Comparison of ENCODE assay signal across 13 cellular contexts in the genomic region with DNA sequence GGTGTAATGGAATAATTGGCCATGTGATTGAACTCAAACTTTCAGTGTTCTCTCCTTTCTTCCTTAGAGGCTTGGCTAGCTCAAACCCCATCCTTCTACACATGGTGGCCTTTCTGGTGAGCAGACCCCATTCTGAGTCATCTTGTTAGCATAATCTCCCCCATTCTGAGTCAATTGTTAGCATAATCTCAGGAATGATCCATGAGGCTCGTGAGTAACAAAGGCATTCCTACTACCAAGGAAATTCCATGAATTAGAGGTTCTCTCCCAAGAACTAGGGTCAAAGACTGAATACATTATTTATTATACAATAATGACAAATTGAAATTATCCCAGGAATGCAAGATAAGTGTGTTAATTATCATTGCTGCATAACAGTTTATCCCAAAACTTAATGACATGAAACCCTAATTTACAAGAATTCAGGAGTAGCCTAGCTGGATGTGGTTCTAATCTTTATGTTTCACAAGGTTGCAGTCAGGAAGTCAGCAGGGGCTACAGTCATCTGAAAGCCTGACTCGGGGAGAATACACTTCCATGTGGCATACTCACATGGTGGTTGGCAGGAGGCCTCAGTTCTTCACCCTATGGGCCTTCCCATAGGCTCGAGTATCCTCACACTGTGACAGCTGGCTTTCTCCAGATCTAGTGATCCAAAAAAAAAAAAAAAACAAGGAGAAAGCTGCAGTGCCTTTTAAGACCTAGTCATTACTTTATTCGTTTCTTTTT.
DNase-seq lines count a peak whose midpoint lies in the region; ATAC-seq and TF ChIP-seq lines count a peak whose summit lies in the region.
"Had no signal": no experiment of that assay in that cellular context is flagged by ENCODE, and none has a peak within 500 bp of the region (broad histone marks: within the 10 kb centered on the region; RNA-seq: fewer than 3 reads in every experiment).

No MANE protein-coding gene starts in this region.

- no peak for ATAC-seq in GM19467 (IDR thresholded peaks at IDR 0.05; ENCODE audit: unreplicated experiment)
- ATAC-seq: esophagus mucosa had no signal

- DNase-seq in HCEC 1CT (peak; percentile 81), SK-MEL-5 (ENCODE audit: low read depth, low spot score) (peak; percentile 34), fibroblast of the aortic adventitia (ENCODE audit: low read depth) (peak; percentile 73), stromal cell of bone marrow (ENCODE audit: low read depth) (peak; percentile 52)
- DNase-seq in stimulated activated CD4-positive, alpha-beta T cell treated with anti-CD3 and anti-CD28 coated beads, Interleukin-15, amount 100 ng/mL, for 24 hours, result no peak
- no peak for DNase-seq in activated effector memory CD4-positive, alpha-beta T cell treated with anti-CD3 and anti-CD28 coated beads, Interleukin-2, amount 50 U/mL, for 16 hours
- DNase-seq: activated CD4-positive, alpha-beta T cell treated with anti-CD3 and anti-CD28 coated beads, Interleukin-2, amount 10 ng/mL, durations not matched to agents 7 days and 5 days; activated effector memory CD4-positive, alpha-beta T cell treated with Interleukin-2 at 50 U/mL for 16 hours; central memory CD4-positive, alpha-beta T cell; NCI-H187 treated with DMSO at 0.1 percent for 48 hours had no signal

- in situ Hi-C loops in SK-MEL-5 (cut with HindIII; ENCODE audit: low pct_unique_long_range_greater_than_20kb, low sequenced_read_pairs), result no loop called here

- TF ChIP-seq CTCF in fibroblast of the aortic adventitia (IDR thresholded peaks at IDR 0.05; ENCODE audit: insufficient read depth, low read length), result no peak

- H3K4me3 ChIP-seq in fibroblast of the aortic adventitia (ENCODE audit: low read depth, low read length), result no peak overlapping the region
- H3K4me3 ChIP-seq: skin epidermis had no signal

Comparison
In these comparisons a context has a peak if more than half of its experiments do, and no peak if none do; other contexts are left out.
1. DNase-seq: peak in HCEC 1CT (single experiment), SK-MEL-5 (single experiment), fibroblast of the aortic adventitia (single experiment) and stromal cell of bone marrow (single experiment); none in stimulated activated CD4-positive, alpha-beta T cell treated with anti-CD3 and anti-CD28 coated beads, Interleukin-15, amount 100 ng/mL, for 24 hours (single experiment) and activated effector memory CD4-positive, alpha-beta T cell treated with anti-CD3 and anti-CD28 coated beads, Interleukin-2, amount 50 U/mL, for 16 hours (single experiment).